In genomic region chr9:70484232-70485130, GRCh38 we compare ENCODE assay signal across 8 cellular contexts.
A peak's percentile ranks its signal among the peaks of the same experiment; 100 is the strongest.
DNase-seq lines count a peak whose midpoint lies in the region; ATAC-seq and TF ChIP-seq lines count a peak whose summit lies in the region.

No MANE protein-coding gene starts in this region.

- H3K27me3 ChIP-seq in IMR-90 (ENCODE audit: control insufficient read depth, insufficient read depth, low read length) (no peaks in the 10 kb centered on the region), esophagus squamous epithelium (no peaks in the 10 kb centered on the region), muscle layer of duodenum (ENCODE audit: low read depth, low read length) (no peaks in the 10 kb centered on the region)

- H4K8ac ChIP-seq in IMR-90 (ENCODE audit: low read depth in 2 of 2, low read length in 2 of 2), result peak overlapping the region in 1 of 2 experiments; percentile 24; a peak in 2 of 4 replicates

- TF ChIP-seq CTCF in IMR-90 (conservative IDR thresholded peaks at IDR 0.05; ENCODE audit: low read depth, low read length) (peak; percentile 80), esophagus squamous epithelium (IDR thresholded peaks at IDR 0.05) (peak; percentile 35 to 81 (median 68))

- no peaks in the 10 kb centered on the region for H3K79me1 ChIP-seq in IMR-90 (ENCODE audit: low read depth in 1 of 2, low read length in 2 of 2)

- intact Hi-C loops in IMR-90 (cut with micrococcal nuclease) (loop anchor here (1.0 to 5.0 kb wide), 6 partner anchors 64 to 142 kb away; partner anchors contain the start of gene KLF9), esophagus squamous epithelium (cut with DNase I) (no loop called here)

- H3K9me3 ChIP-seq in IMR-90 (ENCODE audit: control insufficient read depth, insufficient read depth, low read length) (no peaks in the 10 kb centered on the region), esophagus squamous epithelium (no peaks in the 10 kb centered on the region), muscle layer of duodenum (ENCODE audit: control insufficient read depth in 1 of 2, low read length in 2 of 2) (no peaks in the 10 kb centered on the region)

- H3K4me3 ChIP-seq in IMR-90 (ENCODE audit: insufficient read depth, low read depth, low read length), result no peak overlapping the region
- no peak overlapping the region for H3K4me3 ChIP-seq in esophagus squamous epithelium
- no peak overlapping the region for H3K4me3 ChIP-seq in muscle layer of duodenum (ENCODE audit: low read depth in 1 of 2, low read length in 2 of 2)

- WGBS in IMR-90 (ENCODE audit: extremely low coverage in 2 of 2, insufficient read length in 1 of 2), 2 experiments, result 0% methylated on average over 1 of the region's 8 CpGs; no CpG with 5 or more reads in 1 of the 2 experiments
- WGBS in esophagus squamous epithelium, 2 donors, result 50 to 55% methylated on average over 8 of the region's 8 CpGs

- H3K36me3 ChIP-seq in IMR-90 (ENCODE audit: control insufficient read depth, insufficient read depth, low read length) (no peaks in the 10 kb centered on the region), esophagus squamous epithelium (no peaks in the 10 kb centered on the region), muscle layer of duodenum (ENCODE audit: control insufficient read depth in 1 of 2, insufficient read depth in 2 of 2, low read length in 2 of 2) (no peaks in the 10 kb centered on the region)

- TF ChIP-seq POLR2A in IMR-90 (IDR thresholded peaks at IDR 0.05; ENCODE audit: low read depth, low read length) (no peak), esophagus squamous epithelium (IDR thresholded peaks at IDR 0.05) (no peak)

- POLR2A ChIA-PET in IMR-90 (lab: Charles Lee; ENCODE audit: unreplicated experiment), result no interaction called here

- H3K23ac ChIP-seq in IMR-90 (ENCODE audit: low read depth, low read length), result peak overlapping the region; percentile 40; the same call in 1 of the 2 replicates

- no peak overlapping the region for H2AFZ ChIP-seq in IMR-90 (replicated peaks; ENCODE audit: low read length, poor library complexity)

- peak overlapping the region; percentile 72; the same call in 1 of the 2 replicates for H3K4ac ChIP-seq in IMR-90 (ENCODE audit: low read depth, low read length)

- H4K5ac ChIP-seq in IMR-90 (ENCODE audit: low read depth, low read length), result peak overlapping the region; percentile 45; the same call in 1 of the 2 replicates

- peak overlapping the region; percentile 31 for H2BK5ac ChIP-seq in IMR-90 (ENCODE audit: low read depth, low read length, poor library complexity, severe bottlenecking)

- no peaks in the 10 kb centered on the region for H4K20me1 ChIP-seq in IMR-90 (ENCODE audit: insufficient read depth, low read length)

- CTCF ChIA-PET in IMR-90 (lab: Yijun Ruan, JAX), result interaction anchor here (0.5 to 3.5 kb wide), 7 partner anchors 19 to 117 kb away, joined by 3 to 11 read pairs (median 3); partner anchors contain the start of gene KLF9

- H3K27ac ChIP-seq in IMR-90 (ENCODE audit: insufficient read depth, low read length) (no peak overlapping the region), esophagus squamous epithelium (peak overlapping the region; percentile 66 to 97 (median 82)), muscle layer of duodenum (ENCODE audit: low read length) (peak overlapping the region; percentile 16)

- no peak overlapping the region for H3K4me2 ChIP-seq in IMR-90 (ENCODE audit: low read depth, low read length)

- no peak overlapping the region for H3K9ac ChIP-seq in IMR-90 (ENCODE audit: low read depth, low read length)

- H3K4me1 ChIP-seq in IMR-90 (ENCODE audit: control insufficient read depth, insufficient read depth, low read length), result peaks cover 18% of the 10 kb centered on the region
- H3K4me1 ChIP-seq in esophagus squamous epithelium, result peaks cover 31 to 90% (median 62%) of the 10 kb centered on the region in 3 donors
- peaks cover 8 to 21% of the 10 kb centered on the region in 2 donors for H3K4me1 ChIP-seq in muscle layer of duodenum (ENCODE audit: control insufficient read depth in 1 of 2, insufficient read depth in 2 of 2, low read length in 2 of 2)

- peak overlapping the region; percentile 87 for H2BK20ac ChIP-seq in IMR-90 (ENCODE audit: low read depth, low read length)

- in situ Hi-C loops in IMR-90 (cut with MboI; ENCODE audit: low sequenced_read_pairs), result loop anchor here (5.0 to 10.0 kb wide), 2 partner anchors 67 to 140 kb away; no protein-coding TSS in a partner anchor

- peak overlapping the region; percentile 26; the same call in 2 of the 3 replicates for H2BK15ac ChIP-seq in IMR-90 (ENCODE audit: low read depth, low read length)

- peak; percentile 78 for TF ChIP-seq RAD21 in IMR-90 (IDR thresholded peaks at IDR 0.05; ENCODE audit: low read length)

- DNase-seq in activated CD4-positive, CD25-positive, alpha-beta regulatory T cell (lab: John Stamatoyannopoulos, UW), result no peak
- DNase-seq in IMR-90 (peak; percentile 86), SKM-1 treated with dmso at 0.1 percent for 144 hours (lab: John Stamatoyannopoulos, UW; ENCODE audit: unreplicated experiment) (peak; percentile 26), esophagus squamous epithelium (lab: John Stamatoyannopoulos, UW) (no peak)
- DNase-seq in activated naive CD4-positive, alpha-beta T cell treated with Interleukin-2 at 50 U/mL for 16 hours, result no peak

- H2AK9ac ChIP-seq in IMR-90 (replicated peaks; ENCODE audit: low read depth, low read length, poor library complexity), result no peak overlapping the region

- dilution Hi-C loops in IMR-90 (cut with HindIII; ENCODE audit: low sequenced_read_pairs, unreplicated experiment), result no loop called here

- ATAC-seq in activated CD4-positive, CD25-positive, alpha-beta regulatory T cell treated with anti-CD3 and anti-CD28 coated beads, Interleukin-2, amount 50 U/mL, for 24 hours, result peak; percentile 60 to 61
- ATAC-seq in GM21423 (IDR thresholded peaks at IDR 0.05; ENCODE audit: unreplicated experiment) (peak; percentile 69), IMR-90 (ENCODE audit: low read depth) (peak; percentile 69)

- H3K18ac ChIP-seq in IMR-90 (ENCODE audit: low read depth, low read length), result peak overlapping the region; percentile 68

- H3K9me1 ChIP-seq in IMR-90 (ENCODE audit: insufficient read depth, low read length), result peaks cover 6% of the 10 kb centered on the region

- no TSS peak for BruUV-seq in IMR-90 (replicated peaks; lab: Mats Ljungman, UMichigan)

- H2BK120ac ChIP-seq in IMR-90 (ENCODE audit: low read depth, low read length), result peak overlapping the region; percentile 68

- H3K56ac ChIP-seq in IMR-90 (ENCODE audit: extremely low read depth, insufficient read depth, low read length), result no peak overlapping the region

- peak overlapping the region; percentile 80; the same call in 1 of the 2 replicates for H2AK5ac ChIP-seq in IMR-90 (ENCODE audit: low read depth, low read length)

- peak overlapping the region; percentile 57 for H4K91ac ChIP-seq in IMR-90 (ENCODE audit: insufficient read depth, low read depth, low read length)

- peak overlapping the region; percentile 25; the same call in 1 of the 2 replicates for H3K14ac ChIP-seq in IMR-90 (replicated peaks; ENCODE audit: low read depth, low read length)

TF ChIP-seq in IMR-90, 13 proteins besides CTCF, POLR2A, EP300 and RAD21:
- TF ChIP-seq USF2 (IDR thresholded peaks at IDR 0.05; ENCODE audit: low read depth, low read length) (no peak), RFX5 (IDR thresholded peaks at IDR 0.05; ENCODE audit: low read depth, low read length) (no peak), RCOR1 (IDR thresholded peaks at IDR 0.05; ENCODE audit: insufficient replicate concordance, low read length) (no peak), CHD1 (IDR thresholded peaks at IDR 0.05; ENCODE audit: low read depth, low read length) (no peak), MAZ (IDR thresholded peaks at IDR 0.05; ENCODE audit: borderline replicate concordance, low read depth, low read length) (no peak), NFE2L2 (IDR thresholded peaks at IDR 0.05; ENCODE audit: low read depth, low read length) (no peak), ELK1 (IDR thresholded peaks at IDR 0.05; ENCODE audit: borderline replicate concordance, low read depth, low read length) (no peak), FOS (IDR thresholded peaks at IDR 0.05; ENCODE audit: low read depth, low read length) (0 out of 2 replicates have a peak, but pooled peaks have one; percentile 5), BHLHE40 (IDR thresholded peaks at IDR 0.05; ENCODE audit: low read depth, low read length) (no peak), MAFK (IDR thresholded peaks at IDR 0.05; ENCODE audit: low read depth, low read length) (no peak), SMC3 (IDR thresholded peaks at IDR 0.05; ENCODE audit: low read depth, low read length) (peak; percentile 85), CEBPB (IDR thresholded peaks at IDR 0.05; ENCODE audit: low read depth, low read length) (no peak), MXI1 (IDR thresholded peaks at IDR 0.05; ENCODE audit: borderline replicate concordance, low read depth, low read length) (no peak)

Comparison
In these comparisons a context has a peak if more than half of its experiments do, and no peak if none do; other contexts are left out.
1. DNase-seq: peak in IMR-90 (single experiment) and SKM-1 treated with dmso at 0.1 percent for 144 hours (single experiment); none in activated CD4-positive, CD25-positive, alpha-beta regulatory T cell (0 of 4), esophagus squamous epithelium (single experiment) and activated naive CD4-positive, alpha-beta T cell treated with Interleukin-2 at 50 U/mL for 16 hours (single experiment).
2. Peak in every context shown above with its lines, with median percentiles within 50 percentile points of each other: ATAC-seq.